In the genomic region with DNA sequence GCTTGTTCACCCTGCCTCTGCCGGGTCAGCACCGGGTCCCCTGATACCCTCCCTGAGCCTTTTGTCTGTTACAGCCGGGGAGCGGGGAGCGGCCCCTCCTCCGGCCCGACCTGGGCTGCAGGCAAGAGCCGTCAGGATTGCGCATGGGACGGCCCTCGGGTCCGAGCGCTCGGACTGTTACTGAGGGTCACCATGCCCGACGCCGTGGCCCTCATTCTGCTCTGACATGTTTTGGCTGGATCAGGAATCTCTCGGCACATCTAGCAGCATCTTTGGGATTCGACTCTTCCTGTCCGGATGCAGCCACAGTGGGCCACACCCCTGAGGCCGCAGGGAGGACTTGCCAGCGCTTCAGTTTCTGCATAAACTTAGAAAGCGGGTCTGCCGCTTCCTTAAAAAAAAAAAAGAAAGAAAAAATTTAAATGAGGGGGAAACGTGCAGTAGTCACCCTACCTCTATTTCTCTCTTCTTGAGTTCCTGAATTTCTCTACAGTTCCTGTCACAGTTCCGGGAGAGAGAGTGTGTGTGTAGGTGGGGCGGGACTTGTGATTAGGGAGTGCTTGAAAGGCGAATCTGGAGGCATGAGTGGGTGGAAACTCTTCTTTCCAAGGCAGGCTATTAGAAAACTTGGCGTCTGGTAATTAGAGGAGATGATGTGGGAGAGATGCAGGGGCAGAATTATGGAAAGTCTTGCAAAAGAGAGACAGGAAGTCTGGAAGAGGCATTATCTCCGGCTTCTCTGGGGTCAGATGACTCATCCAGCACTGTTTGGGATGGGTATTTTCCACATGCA, we compare ENCODE assay signal across 8 cellular contexts. TPM values are rescaled to one million over a fixed set of nuclear protein-coding genes. Genes with fewer than 3 reads are reported as not detected.
DNase-seq lines count a peak whose midpoint lies in the region; ATAC-seq and TF ChIP-seq lines count a peak whose summit lies in the region.

No MANE protein-coding gene starts in this region.

- peak in 5 of 7 experiments; percentile 2 to 24 (median 12) for DNase-seq in CD8-positive, alpha-beta T cell
- DNase-seq in GM23248 (peak; percentile 95), NCI-H2227 (lab: John Stamatoyannopoulos, UW; ENCODE audit: unreplicated experiment) (peak; percentile 63), endodermal cell (peak; percentile 75), medulla oblongata (ENCODE audit: extremely low spot score) (peak; percentile 76)
- DNase-seq in activated CD4-positive, alpha-beta memory T cell treated with anti-CD3 and anti-CD28 coated beads for 36 hours = peak; percentile 54
- peak; percentile 11 for DNase-seq in stimulated activated naive CD4-positive, alpha-beta T cell treated with Interleukin-2 at 50 U/mL for 16 hours (lab: John Stamatoyannopoulos, UW)

- ATAC-seq in CD8-positive, alpha-beta T cell = no peak
- no peak for ATAC-seq in HG03159 (IDR thresholded peaks at IDR 0.05; ENCODE audit: unreplicated experiment)

- peak overlapping the region; percentile 92 for H3K4me3 ChIP-seq in CD8-positive, alpha-beta T cell (ENCODE audit: low read depth, low read length)
- H3K4me3 ChIP-seq in GM23248 (peak overlapping the region; percentile 86), endodermal cell (ENCODE audit: low read length) (peak overlapping the region; percentile 88)

- H3K36me3 ChIP-seq in CD8-positive, alpha-beta T cell (ENCODE audit: insufficient read depth, low read length) = no peaks in the 10 kb centered on the region
- peaks cover 7% of the 10 kb centered on the region; the same call in 1 of the 2 replicates for H3K36me3 ChIP-seq in GM23248 (ENCODE audit: low read depth)
- H3K36me3 ChIP-seq in endodermal cell (ENCODE audit: control insufficient read depth, insufficient read depth, low read length) = peaks cover 8% of the 10 kb centered on the region

- POLR2A ChIA-PET in CD8-positive, alpha-beta T cell (lab: Charles Lee) = no interaction called here
- POLR2A ChIA-PET in activated CD4-positive, alpha-beta memory T cell treated with anti-CD3 and anti-CD28 coated beads for 36 hours (lab: Charles Lee) = interaction anchor here (0.7 to 1.6 kb wide), 4 partner anchors 8 to 172 kb away, joined by 3 to 7 read pairs (median 5); a partner anchor contains a TSS

- TF ChIP-seq CTCF in CD8-positive, alpha-beta T cell (IDR thresholded peaks at IDR 0.05) = no peak
- no peak for TF ChIP-seq CTCF in endodermal cell (conservative IDR thresholded peaks at IDR 0.05)

- peaks cover 22% of the 10 kb centered on the region for H3F3A ChIP-seq in GM23248 (ENCODE audit: insufficient read depth)

- intact Hi-C loops in CD8-positive, alpha-beta T cell (cut with DNase I, micrococcal nuclease) = loop anchor here (1.0 to 10.0 kb wide), 17 partner anchors 65 to 1839 kb away; a partner anchor contains a TSS
- intact Hi-C loops in activated CD4-positive, alpha-beta memory T cell treated with anti-CD3 and anti-CD28 coated beads for 36 hours (cut with micrococcal nuclease) = loop anchor here (1.0 to 5.0 kb wide), 6 partner anchors 133 to 591 kb away; a partner anchor contains a TSS

- no peaks in the 10 kb centered on the region for H4K20me1 ChIP-seq in GM23248 (ENCODE audit: insufficient read depth)

- peaks cover 56% of the 10 kb centered on the region for H3K79me2 ChIP-seq in GM23248 (ENCODE audit: insufficient read depth)

- WGBS in GM23248 (ENCODE audit: low coverage in 1 of 2, low lambda C conversion rate in 2 of 2, missing lambda C conversion rate in 2 of 2), 2 experiments = 1 to 2% methylated on average over 23 to 30 of the region's 30 CpGs
- WGBS in endodermal cell (ENCODE audit: insufficient coverage in 1 of 2, insufficient read length in 1 of 2), 2 experiments = 3 to 9% methylated on average over 11 to 30 of the region's 30 CpGs

- peaks cover 23% of the 10 kb centered on the region for H3K36me3 Mint-ChIP-seq in CD8-positive, alpha-beta T cell
- H3K36me3 Mint-ChIP-seq in activated CD4-positive, alpha-beta memory T cell treated with anti-CD3 and anti-CD28 coated beads for 36 hours = peaks cover 7% of the 10 kb centered on the region
- H3K36me3 Mint-ChIP-seq in endodermal cell (ENCODE audit: low read depth) = peaks cover 13% of the 10 kb centered on the region

- CTCF ChIA-PET in CD8-positive, alpha-beta T cell (lab: Charles Lee) = interaction anchor here (0.6 kb wide), 1 partner anchor 233 kb away, joined by 3 read pairs; no protein-coding TSS in a partner anchor
- CTCF ChIA-PET in activated CD4-positive, alpha-beta memory T cell treated with anti-CD3 and anti-CD28 coated beads for 36 hours (lab: Charles Lee) = interaction anchor here (1.5 kb wide), 1 partner anchor 168 kb away, joined by 11 read pairs; no protein-coding TSS in a partner anchor

- H3K27me3 Mint-ChIP-seq in CD8-positive, alpha-beta T cell (ENCODE audit: low read depth) = no peaks in the 10 kb centered on the region
- no peaks in the 10 kb centered on the region for H3K27me3 Mint-ChIP-seq in activated CD4-positive, alpha-beta memory T cell treated with anti-CD3 and anti-CD28 coated beads for 36 hours
- no peaks in the 10 kb centered on the region for H3K27me3 Mint-ChIP-seq in endodermal cell (ENCODE audit: insufficient read depth)

- peak overlapping the region; percentile 93 for H3K4me3 Mint-ChIP-seq in CD8-positive, alpha-beta T cell
- H3K4me3 Mint-ChIP-seq in activated CD4-positive, alpha-beta memory T cell treated with anti-CD3 and anti-CD28 coated beads for 36 hours = peak overlapping the region; percentile 81
- peak overlapping the region; percentile 83 for H3K4me3 Mint-ChIP-seq in endodermal cell

- peaks cover 19% of the 10 kb centered on the region for H3K4me1 ChIP-seq in CD8-positive, alpha-beta T cell (ENCODE audit: insufficient read depth, low read length)
- H3K4me1 ChIP-seq in GM23248 (ENCODE audit: insufficient read depth) (peaks cover 20% of the 10 kb centered on the region), endodermal cell (ENCODE audit: control insufficient read depth, insufficient read depth, low read length) (peaks cover 4% of the 10 kb centered on the region)

- no peaks in the 10 kb centered on the region for H3K9me3 ChIP-seq in CD8-positive, alpha-beta T cell (ENCODE audit: low read length)
- H3K9me3 ChIP-seq in GM23248 (ENCODE audit: low read depth) = no peaks in the 10 kb centered on the region
- H3K9me3 ChIP-seq in endodermal cell (ENCODE audit: control insufficient read depth, low read length) = no peaks in the 10 kb centered on the region

- H3K9ac ChIP-seq in GM23248 = peak overlapping the region; percentile 94
- peak overlapping the region; percentile 60 for H3K9ac ChIP-seq in endodermal cell (ENCODE audit: extremely low read depth, low read length, poor library complexity, severe bottlenecking)

- H3K27ac Mint-ChIP-seq in CD8-positive, alpha-beta T cell = peak overlapping the region; percentile 93
- H3K27ac Mint-ChIP-seq in activated CD4-positive, alpha-beta memory T cell treated with anti-CD3 and anti-CD28 coated beads for 36 hours = peak overlapping the region; percentile 90
- H3K27ac Mint-ChIP-seq in endodermal cell = peak overlapping the region; percentile 81

- peak overlapping the region; percentile 88 for H3K4me2 ChIP-seq in GM23248 (ENCODE audit: unreplicated experiment)

- no peaks in the 10 kb centered on the region for H3K9me3 Mint-ChIP-seq in CD8-positive, alpha-beta T cell
- no peaks in the 10 kb centered on the region for H3K9me3 Mint-ChIP-seq in activated CD4-positive, alpha-beta memory T cell treated with anti-CD3 and anti-CD28 coated beads for 36 hours
- no peaks in the 10 kb centered on the region for H3K9me3 Mint-ChIP-seq in endodermal cell

- H3K9me2 ChIP-seq in GM23248 (ENCODE audit: insufficient read depth) = no peaks in the 10 kb centered on the region

- in situ Hi-C loops in GM23248 (cut with MboI) = no loop called here

- peaks cover 46% of the 10 kb centered on the region for H3K4me1 Mint-ChIP-seq in CD8-positive, alpha-beta T cell (ENCODE audit: low read depth)
- H3K4me1 Mint-ChIP-seq in activated CD4-positive, alpha-beta memory T cell treated with anti-CD3 and anti-CD28 coated beads for 36 hours (ENCODE audit: low read depth) = peaks cover 39% of the 10 kb centered on the region
- peaks cover 20% of the 10 kb centered on the region for H3K4me1 Mint-ChIP-seq in endodermal cell

- no peaks in the 10 kb centered on the region for H3K27me3 ChIP-seq in CD8-positive, alpha-beta T cell (ENCODE audit: insufficient read depth, low read length)
- H3K27me3 ChIP-seq in GM23248 (replicated peaks; ENCODE audit: insufficient read depth) = no peaks in the 10 kb centered on the region
- H3K27me3 ChIP-seq in endodermal cell (ENCODE audit: control insufficient read depth, insufficient read depth, low read length, poor library complexity, severe bottlenecking) = no peaks in the 10 kb centered on the region

- H2AFZ ChIP-seq in GM23248 = peak overlapping the region; percentile 64

- H3K27ac ChIP-seq in CD8-positive, alpha-beta T cell (ENCODE audit: low read depth, low read length) = peak overlapping the region; percentile 71
- peak overlapping the region; percentile 92 for H3K27ac ChIP-seq in GM23248
- peak overlapping the region; percentile 83 for H3K27ac ChIP-seq in endodermal cell (ENCODE audit: low read depth, low read length)

RNA-seq across cellular contexts. Expression of a gene that starts 1.0 kb away (rescaled TPM):
- total RNA-seq in CD8-positive, alpha-beta T cell = 1 to 10 TPM; 5.4 to 7.5 TPM
- 42.4 and 46.9 TPM in 2 replicates for total RNA-seq in GM23248 (2014; rRNA removed; shearing (Covaris generic))
- 27.8 and 32.1 TPM in 2 replicates for polyA plus RNA-seq in GM23248 (2016; fragmentation: Nextera tagmentation; extraction: Ambion mirVana)
- total RNA-seq in activated CD4-positive, alpha-beta memory T cell treated with anti-CD3 and anti-CD28 coated beads for 36 hours = 10 to 100 TPM; 22.3 to 24.1 TPM
- total RNA-seq in endodermal cell = 10 to 100 TPM; 20.2 to 22.3 TPM
- polyA plus RNA-seq in endodermal cell (2013, experiment 1 of 2) = 12.8 TPM
- 14.4 TPM for polyA plus RNA-seq in endodermal cell (2013, experiment 2 of 2)

Comparison
In these comparisons a context has a peak if more than half of its experiments do, and no peak if none do; other contexts are left out.
1. DNase-seq: peak in every context shown above with its lines; median percentile 95 in GM23248; 76 in medulla oblongata; 75 in endodermal cell; 63 in NCI-H2227; 54 in activated CD4-positive, alpha-beta memory T cell treated with anti-CD3 and anti-CD28 coated beads for 36 hours; 12 in CD8-positive, alpha-beta T cell; 11 in stimulated activated naive CD4-positive, alpha-beta T cell treated with Interleukin-2 at 50 U/mL for 16 hours.